Comparison of ENCODE assay signal across 8 cellular contexts in genomic region chr10:27746364-27747095, GRCh38. TPM values are rescaled to one million over a fixed set of nuclear protein-coding genes. Genes with fewer than 3 reads are reported as not detected.
DNase-seq lines count a peak whose midpoint lies in the region; ATAC-seq and TF ChIP-seq lines count a peak whose summit lies in the region.

No MANE protein-coding gene starts in this region.

- H3K4me3 Mint-ChIP-seq in activated CD8-positive, alpha-beta T cell treated with anti-CD3 and anti-CD28 coated beads, Interleukin-2, amount 10 ng/mL, durations not matched to agents 7 days and 5 days: peak overlapping the region; percentile 43

- POLR2A ChIA-PET in activated CD8-positive, alpha-beta T cell treated with anti-CD3 and anti-CD28 coated beads, Interleukin-2, amount 10 ng/mL, durations not matched to agents 7 days and 5 days (lab: Charles Lee): no interaction called here

- H2AFZ ChIP-seq in hepatocyte: peak overlapping the region; percentile 55

- H3K79me2 ChIP-seq in hepatocyte: no peaks in the 10 kb centered on the region

- TF ChIP-seq CTCF in GM06990 (IDR thresholded peaks at IDR 0.05; ENCODE audit: insufficient read depth, low read length, poor library complexity, severe bottlenecking) (no peak), hepatocyte (IDR thresholded peaks at IDR 0.05; ENCODE audit: poor library complexity) (no peak), spleen (IDR thresholded peaks at IDR 0.05 in 8 of 11, conservative IDR thresholded peaks at IDR 0.05 in 3 of 11) (no peak)

- H3K4me2 ChIP-seq in hepatocyte: peak overlapping the region; percentile 97

- peaks cover 42% of the 10 kb centered on the region for H3K4me1 Mint-ChIP-seq in activated CD8-positive, alpha-beta T cell treated with anti-CD3 and anti-CD28 coated beads, Interleukin-2, amount 10 ng/mL, durations not matched to agents 7 days and 5 days (ENCODE audit: low read depth)

- intact Hi-C loops in spleen (cut with DNase I; ENCODE audit: low total_unique reads): no loop called here

- no peak overlapping the region for H3K27ac Mint-ChIP-seq in activated CD8-positive, alpha-beta T cell treated with anti-CD3 and anti-CD28 coated beads, Interleukin-2, amount 10 ng/mL, durations not matched to agents 7 days and 5 days

- CTCF ChIA-PET in activated CD8-positive, alpha-beta T cell treated with anti-CD3 and anti-CD28 coated beads, Interleukin-2, amount 10 ng/mL, durations not matched to agents 7 days and 5 days (lab: Charles Lee): interaction anchor here (0.8 to 1.5 kb wide), 6 partner anchors 8 to 647 kb away, joined by 3 to 5 read pairs (median 4); no protein-coding TSS in a partner anchor

- no peak for ATAC-seq in activated CD8-positive, alpha-beta T cell treated with anti-CD3 and anti-CD28 coated beads, Interleukin-2, amount 10 ng/mL, durations not matched to agents 7 days and 5 days

- H3K36me3 ChIP-seq in GM06990 (ENCODE audit: control insufficient read depth, insufficient read depth, low read length) (no peaks in the 10 kb centered on the region), hepatocyte (replicated peaks; ENCODE audit: insufficient read depth, low read depth) (no peaks in the 10 kb centered on the region), spleen (no peaks in the 10 kb centered on the region)

- H3K27me3 Mint-ChIP-seq in activated CD8-positive, alpha-beta T cell treated with anti-CD3 and anti-CD28 coated beads, Interleukin-2, amount 10 ng/mL, durations not matched to agents 7 days and 5 days (ENCODE audit: low read depth): peaks cover 63% of the 10 kb centered on the region

- H3K9me2 ChIP-seq in hepatocyte (replicated peaks; ENCODE audit: insufficient read depth): no peaks in the 10 kb centered on the region

- H3K27me3 ChIP-seq in GM06990 (replicated peaks; ENCODE audit: control insufficient read depth, insufficient read depth, low read length) (no peaks in the 10 kb centered on the region; the same call in none of the 2 replicates), hepatocyte (peaks cover 93% of the 10 kb centered on the region), spleen (replicated peaks in 1 of 7) (peaks cover 14 to 98% (median 78%) of the 10 kb centered on the region in 7 donors)

- H3K4me1 ChIP-seq in hepatocyte (ENCODE audit: insufficient read depth): peaks cover 39% of the 10 kb centered on the region
- peaks cover 34 to 56% (median 52%) of the 10 kb centered on the region in 6 donors for H3K4me1 ChIP-seq in spleen

- peaks cover 2% of the 10 kb centered on the region for H3K36me3 Mint-ChIP-seq in activated CD8-positive, alpha-beta T cell treated with anti-CD3 and anti-CD28 coated beads, Interleukin-2, amount 10 ng/mL, durations not matched to agents 7 days and 5 days (ENCODE audit: low read depth)

- 5% methylated on average over 25 of the region's 25 CpGs for WGBS in hepatocyte (ENCODE audit: low lambda C conversion rate, missing lambda C conversion rate)
- WGBS in spleen, 5 donors: 4 to 14% (median 8%) methylated on average over 25 of the region's 25 CpGs

- no peak overlapping the region for H3K27ac ChIP-seq in hepatocyte
- no peak overlapping the region for H3K27ac ChIP-seq in spleen

- H3K9me3 Mint-ChIP-seq in activated CD8-positive, alpha-beta T cell treated with anti-CD3 and anti-CD28 coated beads, Interleukin-2, amount 10 ng/mL, durations not matched to agents 7 days and 5 days (ENCODE audit: insufficient read depth): no peaks in the 10 kb centered on the region

- H4K20me1 ChIP-seq in hepatocyte (ENCODE audit: insufficient read depth, poor library complexity, severe bottlenecking): no peaks in the 10 kb centered on the region

- H3K4me3 ChIP-seq in GM06990 (replicated peaks; ENCODE audit: low read depth, low read length) (no peak overlapping the region), hepatocyte (no peak overlapping the region), spleen (peak overlapping the region in 7 of 8 donors; percentile 11 to 89 (median 65))

- H3K9me3 ChIP-seq in hepatocyte (ENCODE audit: low read depth) (no peaks in the 10 kb centered on the region), spleen (no peaks in the 10 kb centered on the region)

- DNase-seq in GM06990 (ENCODE audit: extremely low read depth, insufficient read length) (peak; percentile 1), hepatocyte (ENCODE audit: low spot score) (no peak), spleen (no peak), COLO668 (lab: John Stamatoyannopoulos, UW; ENCODE audit: unreplicated experiment) (no peak), KG1 (lab: John Stamatoyannopoulos, UW) (no peak), HT-29 (ENCODE audit: low spot score) (no peak)
- DNase-seq in activated CD8-positive, alpha-beta T cell treated with anti-CD3 and anti-CD28 coated beads, Interleukin-2, amount 10 ng/mL, durations not matched to agents 7 days and 5 days: no peak
- DNase-seq in effector CD4-positive, alpha-beta T cell: no peak

- TF ChIP-seq POLR2A in spleen (IDR thresholded peaks at IDR 0.05): no peak

RNA-seq across cellular contexts. Expression of gene MKX, which starts 0.9 kb away (rescaled TPM):
- total RNA-seq in activated CD8-positive, alpha-beta T cell treated with anti-CD3 and anti-CD28 coated beads, Interleukin-2, amount 10 ng/mL, durations not matched to agents 7 days and 5 days: not detected
- total RNA-seq in hepatocyte (0.72 and 0.90 TPM in 2 replicates), spleen (under 1 TPM in 4 of 7 donors, not detected in 3; 0.16 to 0.34 (median 0.19) TPM)
- polyA plus RNA-seq in hepatocyte (0.10 and 0.94 TPM in 2 replicates), spleen (under 1 TPM; 0.07 to 0.14 (median 0.10) TPM)
- not detected in 2 replicates for total RNA-seq in HT-29 (2014; rRNA removed; shearing (Covaris generic))

Comparison
In these comparisons a context has a peak if more than half of its experiments do, and no peak if none do; other contexts are left out.
1. H3K4me3 ChIP-seq: peak in spleen (7 of 8); none in GM06990 (single experiment) and hepatocyte (single experiment).